In the genomic region with DNA sequence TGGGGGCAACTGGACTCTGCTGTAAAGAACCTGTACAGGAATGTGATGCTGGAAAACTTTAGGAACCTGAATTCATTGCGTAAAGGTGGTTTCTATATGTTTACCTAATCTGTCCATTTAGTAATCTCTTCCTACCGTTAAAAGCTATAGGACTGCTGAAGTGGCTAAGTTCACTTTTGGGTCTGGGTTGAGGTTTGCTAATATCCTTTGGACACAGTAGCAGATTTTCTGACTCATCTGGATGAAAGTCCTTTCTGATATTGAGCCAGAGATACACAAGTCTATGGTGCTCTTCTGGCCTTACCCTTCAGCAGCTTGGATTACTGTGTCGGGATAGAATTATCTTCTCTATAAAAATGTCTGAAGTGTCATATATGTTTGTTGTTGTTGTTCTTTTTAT, we compare ENCODE assay signal across 31 cellular contexts. TPM values are rescaled to one million over a fixed set of nuclear protein-coding genes. Genes with fewer than 3 reads are reported as not detected.
"Had no signal": no experiment of that assay in that cellular context is flagged by ENCODE, and none has a peak within 500 bp of the region (broad histone marks: within the 10 kb centered on the region; RNA-seq: fewer than 3 reads in every experiment).

No MANE protein-coding gene starts in this region.

- H3K36me3 Mint-ChIP-seq: activated naive CD4-positive, alpha-beta T cell treated with anti-CD3 and anti-CD28 coated beads, Interleukin-2, amount 10 ng/mL, durations not matched to agents 7 days and 5 days; memory B cell had no signal

- H3K27me3 ChIP-seq: esophagus muscularis mucosa, gastrocnemius medialis, neutrophil, pancreas, suprapubic skin, tibial nerve had no signal

- H3K9me3 Mint-ChIP-seq: activated CD4-positive, alpha-beta memory T cell treated with anti-CD3 and anti-CD28 coated beads, Interleukin-2, amount 10 ng/mL, durations not matched to agents 7 days and 5 days; activated CD4-positive, alpha-beta T cell treated with anti-CD3 and anti-CD28 coated beads, Interleukin-2, amount 10 ng/mL, durations not matched to agents 24 days and 14 days; activated naive CD4-positive, alpha-beta T cell treated with anti-CD3 and anti-CD28 coated beads, Interleukin-2, amount 10 ng/mL, durations not matched to agents 7 days and 5 days; activated T-cell treated with anti-CD3 and anti-CD28 coated beads, Interleukin-2, amount 50 U/mL, for 72 hours; central memory CD8-positive, alpha-beta T cell; memory B cell; nephron; stimulated activated naive CD8-positive, alpha-beta T cell treated with anti-CD3 and anti-CD28 coated beads, Interleukin-15, Interleukin-2, amounts not matched to agents 100 ng/mL and 50 ng/mL, for 24 hours had no signal

- H3K27ac Mint-ChIP-seq: activated CD4-positive, alpha-beta memory T cell treated with anti-CD3 and anti-CD28 coated beads, Interleukin-2, amount 10 ng/mL, durations not matched to agents 7 days and 5 days; activated CD4-positive, alpha-beta T cell treated with anti-CD3 and anti-CD28 coated beads, Interleukin-2, amount 10 ng/mL, durations not matched to agents 24 days and 14 days; activated naive CD4-positive, alpha-beta T cell treated with anti-CD3 and anti-CD28 coated beads, Interleukin-2, amount 10 ng/mL, durations not matched to agents 7 days and 5 days; activated naive CD8-positive, alpha-beta T cell treated with anti-CD3 and anti-CD28 coated beads, Interleukin-2, amount 50 U/mL, for 24 hours; activated T-cell treated with anti-CD3 and anti-CD28 coated beads, Interleukin-2, amount 50 U/mL, for 72 hours; memory B cell; nephron; stimulated activated naive CD8-positive, alpha-beta T cell treated with anti-CD3 and anti-CD28 coated beads, Interleukin-15, Interleukin-2, amounts not matched to agents 100 ng/mL and 50 ng/mL, for 24 hours had no signal

- H3K4me3 Mint-ChIP-seq: activated CD4-positive, alpha-beta memory T cell treated with anti-CD3 and anti-CD28 coated beads, Interleukin-2, amount 10 ng/mL, durations not matched to agents 7 days and 5 days; activated CD4-positive, alpha-beta T cell treated with anti-CD3 and anti-CD28 coated beads, Interleukin-2, amount 10 ng/mL, durations not matched to agents 24 days and 14 days; activated naive CD4-positive, alpha-beta T cell treated with anti-CD3 and anti-CD28 coated beads, Interleukin-2, amount 10 ng/mL, durations not matched to agents 7 days and 5 days; activated naive CD8-positive, alpha-beta T cell treated with anti-CD3 and anti-CD28 coated beads, Interleukin-2, amount 50 U/mL, for 24 hours; activated T-cell treated with anti-CD3 and anti-CD28 coated beads, Interleukin-2, amount 50 U/mL, for 72 hours; central memory CD8-positive, alpha-beta T cell; memory B cell; nephron; stimulated activated naive CD8-positive, alpha-beta T cell treated with anti-CD3 and anti-CD28 coated beads, Interleukin-15, Interleukin-2, amounts not matched to agents 100 ng/mL and 50 ng/mL, for 24 hours had no signal

- H3K4me1 Mint-ChIP-seq: activated CD4-positive, alpha-beta memory T cell treated with anti-CD3 and anti-CD28 coated beads, Interleukin-2, amount 10 ng/mL, durations not matched to agents 7 days and 5 days; activated CD4-positive, alpha-beta T cell treated with anti-CD3 and anti-CD28 coated beads, Interleukin-2, amount 10 ng/mL, durations not matched to agents 24 days and 14 days; activated naive CD4-positive, alpha-beta T cell treated with anti-CD3 and anti-CD28 coated beads, Interleukin-2, amount 10 ng/mL, durations not matched to agents 7 days and 5 days; activated naive CD8-positive, alpha-beta T cell treated with anti-CD3 and anti-CD28 coated beads, Interleukin-2, amount 50 U/mL, for 24 hours; central memory CD8-positive, alpha-beta T cell; nephron had no signal

- DNase-seq: activated CD4-positive, alpha-beta memory T cell treated with anti-CD3 and anti-CD28 coated beads, Interleukin-2, amount 10 ng/mL, durations not matched to agents 7 days and 5 days; activated CD4-positive, alpha-beta T cell treated with anti-CD3 and anti-CD28 coated beads, Interleukin-2, amount 10 ng/mL, durations not matched to agents 24 days and 14 days; activated effector memory CD4-positive, alpha-beta T cell treated with Interleukin-2 at 50 U/mL for 16 hours; activated naive CD4-positive, alpha-beta T cell treated with anti-CD3 and anti-CD28 coated beads, Interleukin-2, amount 10 ng/mL, durations not matched to agents 7 days and 5 days; activated naive CD8-positive, alpha-beta T cell treated with anti-CD3 and anti-CD28 coated beads, Interleukin-2, amount 50 U/mL, for 24 hours; activated T-cell treated with anti-CD3 and anti-CD28 coated beads, Interleukin-2, amount 50 U/mL, for 72 hours; anterior cingulate cortex; gastrocnemius medialis; head of caudate nucleus; islet precursor cell; left cardiac atrium; pancreas; right cardiac atrium; stimulated activated CD4-positive, alpha-beta T cell treated with anti-CD3 and anti-CD28 coated beads, Interleukin-12 subunit alpha, Interleukin-12 subunit beta, amount 100 ng/mL, for 4 hours; stimulated activated CD4-positive, alpha-beta T cell treated with anti-CD3 and anti-CD28 coated beads, Interleukin-1b, Interleukin-23, amount 100 ng/mL, for 48 hours had no signal

- H3K4me1 ChIP-seq: esophagus muscularis mucosa, gastrocnemius medialis, pancreas, suprapubic skin, tibial nerve had no signal

- H3K4me3 ChIP-seq: coronary artery, esophagus muscularis mucosa, gastrocnemius medialis, pancreas, suprapubic skin, tibial nerve had no signal

- ATAC-seq: activated naive CD8-positive, alpha-beta T cell treated with anti-CD3 and anti-CD28 coated beads, Interleukin-2, amount 50 U/mL, for 24 hours; activated T-cell treated with anti-CD3 and anti-CD28 coated beads, Interleukin-2, amount 50 U/mL, for 72 hours; gastrocnemius medialis; left cardiac atrium; pancreas; right cardiac atrium had no signal

- H3K27ac ChIP-seq: coronary artery, esophagus muscularis mucosa, gastrocnemius medialis, neutrophil, pancreas, suprapubic skin, tibial nerve had no signal

- H3K36me3 ChIP-seq: esophagus muscularis mucosa, gastrocnemius medialis, neutrophil, suprapubic skin, tibial nerve had no signal

- H3K9me3 ChIP-seq: gastrocnemius medialis, neutrophil, pancreas, suprapubic skin, tibial nerve had no signal

- H3K27me3 Mint-ChIP-seq: activated CD4-positive, alpha-beta T cell treated with anti-CD3 and anti-CD28 coated beads, Interleukin-2, amount 10 ng/mL, durations not matched to agents 24 days and 14 days; activated naive CD4-positive, alpha-beta T cell treated with anti-CD3 and anti-CD28 coated beads, Interleukin-2, amount 10 ng/mL, durations not matched to agents 7 days and 5 days; activated naive CD8-positive, alpha-beta T cell treated with anti-CD3 and anti-CD28 coated beads, Interleukin-2, amount 50 U/mL, for 24 hours; central memory CD8-positive, alpha-beta T cell; memory B cell; stimulated activated naive CD8-positive, alpha-beta T cell treated with anti-CD3 and anti-CD28 coated beads, Interleukin-15, Interleukin-2, amounts not matched to agents 100 ng/mL and 50 ng/mL, for 24 hours had no signal

RNA-seq across cellular contexts. Expression of a gene that starts 22.3 kb away (rescaled TPM):
- total RNA-seq: activated CD4-positive, alpha-beta memory T cell treated with anti-CD3 and anti-CD28 coated beads, Interleukin-2, amount 10 ng/mL, durations not matched to agents 7 days and 5 days; activated CD4-positive, alpha-beta T cell treated with anti-CD3 and anti-CD28 coated beads, Interleukin-2, amount 10 ng/mL, durations not matched to agents 24 days and 14 days; activated T-cell treated with anti-CD3 and anti-CD28 coated beads, Interleukin-2, amount 50 U/mL, for 72 hours; esophagus muscularis mucosa; gastrocnemius medialis; left cardiac atrium; liver; mononuclear cell; myocyte; pancreas; pulmonary artery endothelial cell; right cardiac atrium; skeletal muscle tissue; suprapubic skin; T-helper 2 cell treated with Interferon-gamma antibody and Interleukin-4, amounts not matched to agents 100 ng/mL and 5 ng/mL, for 36 hours; tibial nerve; urinary bladder had no signal

RNA-seq across cellular contexts. Expression of a gene that starts 50.8 kb away (rescaled TPM):
- total RNA-seq: activated CD4-positive, alpha-beta memory T cell treated with anti-CD3 and anti-CD28 coated beads, Interleukin-2, amount 10 ng/mL, durations not matched to agents 7 days and 5 days; esophagus muscularis mucosa; gastrocnemius medialis; left cardiac atrium; liver; myocyte; right cardiac atrium; skeletal muscle tissue; T-helper 2 cell treated with Interferon-gamma antibody and Interleukin-4, amounts not matched to agents 100 ng/mL and 5 ng/mL, for 36 hours; tibial nerve had no signal
